1 cellular context compared by ENCODE assay signal in genomic region chr10:79245539-79246208, GRCh38.
TF ChIP-seq lines count a peak whose summit lies in the region.

No MANE protein-coding gene starts in this region.

TF ChIP-seq in GM12878, 131 proteins besides CTCF, POLR2A, EP300 and RAD21 (continued from another document):
- TF ChIP-seq BCL3 (IDR thresholded peaks at IDR 0.05; ENCODE audit: borderline replicate concordance, insufficient read depth, low read depth, low read length, poor library complexity, severe bottlenecking) (no peak), SMARCA5 (IDR thresholded peaks at IDR 0.05) (0 out of 2 replicates have a peak, but pooled peaks have one; percentile 19), ZBTB11 (CRISPR knock-in tag; IDR thresholded peaks at IDR 0.05) (no peak), CHD2 (IDR thresholded peaks at IDR 0.05; ENCODE audit: borderline replicate concordance, low read depth, low read length) (no peak), RB1 (IDR thresholded peaks at IDR 0.05; ENCODE audit: borderline replicate concordance) (no peak), RFX5 (IDR thresholded peaks at IDR 0.05; ENCODE audit: low read depth, low read length) (0 out of 2 replicates have a peak, but pooled peaks have one; percentile 10), SKIL (IDR thresholded peaks at IDR 0.05; ENCODE audit: low read depth, poor library complexity, severe bottlenecking) (no peak), ETV6 (conservative IDR thresholded peaks at IDR 0.05 in 1 of 2, IDR thresholded peaks at IDR 0.05 in 1 of 2; ENCODE audit: borderline replicate concordance in 1 of 2, low read depth in 1 of 2) (no peak), HSF1 (IDR thresholded peaks at IDR 0.05; ENCODE audit: low read depth, low read length) (no peak), E2F8 (IDR thresholded peaks at IDR 0.05; ENCODE audit: low read depth, partially characterized antibody) (no peak), MYC (IDR thresholded peaks at IDR 0.05; ENCODE audit: insufficient read depth, insufficient read length, insufficient replicate concordance, low read length, severe bottlenecking) (no peak), E2F4 (IDR thresholded peaks at IDR 0.05; ENCODE audit: low read depth, low read length) (no peak), PRDM15 (CRISPR knock-in tag; IDR thresholded peaks at IDR 0.05) (no peak), GABPA (IDR thresholded peaks at IDR 0.05; ENCODE audit: low read depth) (no peak), CBX5 (IDR thresholded peaks at IDR 0.05; ENCODE audit: low read depth) (no peak), DPF2 (IDR thresholded peaks at IDR 0.05) (no peak), STAT1 (conservative IDR thresholded peaks at IDR 0.05) (no peak), LARP7 (IDR thresholded peaks at IDR 0.05) (no peak), ZSCAN29 (IDR thresholded peaks at IDR 0.05) (no peak), KDM1A (IDR thresholded peaks at IDR 0.05; ENCODE audit: borderline replicate concordance) (no peak), MYB (IDR thresholded peaks at IDR 0.05; ENCODE audit: borderline replicate concordance, low read depth, low read length) (no peak), ZNF217 (IDR thresholded peaks at IDR 0.05) (0 out of 2 replicates have a peak, but pooled peaks have one; percentile 42), POLR2AphosphoS2 (IDR thresholded peaks at IDR 0.05; ENCODE audit: low read depth, low read length) (no peak), WRNIP1 (IDR thresholded peaks at IDR 0.05; ENCODE audit: borderline replicate concordance, low read depth, low read length) (peak; percentile 89; the same call in 1 of the 2 replicates), SPI1 (IDR thresholded peaks at IDR 0.05; ENCODE audit: borderline replicate concordance, insufficient read depth, low read depth, low read length) (0 out of 2 replicates have a peak, but pooled peaks have one; percentile 13), E4F1 (IDR thresholded peaks at IDR 0.05; ENCODE audit: borderline replicate concordance, partially characterized antibody) (no peak), ATF7 (IDR thresholded peaks at IDR 0.05; ENCODE audit: low read depth) (0 out of 2 replicates have a peak, but pooled peaks have one; percentile 38), CBFB (IDR thresholded peaks at IDR 0.05; ENCODE audit: low read depth) (no peak), MXI1 (IDR thresholded peaks at IDR 0.05; ENCODE audit: low read depth, low read length) (peak; percentile 26; the same call in 1 of the 2 replicates), HCFC1 (IDR thresholded peaks at IDR 0.05; ENCODE audit: low read length) (no peak), ZNF622 (IDR thresholded peaks at IDR 0.05) (no peak), SIX5 (IDR thresholded peaks at IDR 0.05; ENCODE audit: low read depth, low read length, severe bottlenecking) (no peak), POU2F2 (IDR thresholded peaks at IDR 0.05; ENCODE audit: borderline replicate concordance, low read depth, low read length) (0 out of 3 replicates have a peak, but pooled peaks have one; percentile 13), NFYA (IDR thresholded peaks at IDR 0.05; ENCODE audit: borderline replicate concordance, low read depth, low read length) (no peak), IKZF2 (IDR thresholded peaks at IDR 0.05) (no peak; a peak in 1 of 4 replicates)
